In the genomic region with DNA sequence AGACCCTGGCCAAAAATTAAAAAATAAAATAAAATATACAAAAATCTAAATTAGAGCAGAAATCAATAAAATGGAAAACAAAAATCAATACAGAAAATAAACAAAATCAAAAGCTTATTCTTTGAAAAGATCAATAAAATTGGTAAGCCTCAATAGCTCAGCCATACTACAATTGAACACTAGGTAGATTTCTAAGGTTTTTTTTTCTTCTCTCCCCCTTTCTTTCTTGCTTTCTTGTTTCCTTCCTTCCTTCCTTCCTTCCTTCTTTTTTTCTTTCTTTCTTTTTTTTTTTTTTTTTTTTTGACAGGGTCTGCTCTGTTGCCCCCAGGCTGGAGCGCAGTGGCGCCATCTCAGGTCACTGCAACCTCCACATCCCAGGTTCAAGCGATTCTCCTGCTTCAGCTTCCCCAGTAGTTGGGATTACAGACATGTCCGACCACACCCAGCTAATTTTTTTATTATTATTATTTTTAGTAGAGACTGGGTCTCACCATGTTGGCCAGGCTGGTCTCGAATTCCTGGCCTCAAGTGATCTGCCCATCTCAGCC, we compare ENCODE assay signal across 1 cellular context.
TF ChIP-seq lines count a peak whose summit lies in the region.

No MANE protein-coding gene starts in this region.

TF ChIP-seq in SK-N-SH, 30 proteins besides CTCF, POLR2A, EP300 and RAD21:
- TF ChIP-seq, protein P1, sequence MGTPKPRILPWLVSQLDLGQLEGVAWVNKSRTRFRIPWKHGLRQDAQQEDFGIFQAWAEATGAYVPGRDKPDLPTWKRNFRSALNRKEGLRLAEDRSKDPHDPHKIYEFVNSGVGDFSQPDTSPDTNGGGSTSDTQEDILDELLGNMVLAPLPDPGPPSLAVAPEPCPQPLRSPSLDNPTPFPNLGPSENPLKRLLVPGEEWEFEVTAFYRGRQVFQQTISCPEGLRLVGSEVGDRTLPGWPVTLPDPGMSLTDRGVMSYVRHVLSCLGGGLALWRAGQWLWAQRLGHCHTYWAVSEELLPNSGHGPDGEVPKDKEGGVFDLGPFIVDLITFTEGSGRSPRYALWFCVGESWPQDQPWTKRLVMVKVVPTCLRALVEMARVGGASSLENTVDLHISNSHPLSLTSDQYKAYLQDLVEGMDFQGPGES (IDR thresholded peaks at IDR 0.05; ENCODE audit: low read depth, low read length) = no peak
- TF ChIP-seq, protein P2, sequence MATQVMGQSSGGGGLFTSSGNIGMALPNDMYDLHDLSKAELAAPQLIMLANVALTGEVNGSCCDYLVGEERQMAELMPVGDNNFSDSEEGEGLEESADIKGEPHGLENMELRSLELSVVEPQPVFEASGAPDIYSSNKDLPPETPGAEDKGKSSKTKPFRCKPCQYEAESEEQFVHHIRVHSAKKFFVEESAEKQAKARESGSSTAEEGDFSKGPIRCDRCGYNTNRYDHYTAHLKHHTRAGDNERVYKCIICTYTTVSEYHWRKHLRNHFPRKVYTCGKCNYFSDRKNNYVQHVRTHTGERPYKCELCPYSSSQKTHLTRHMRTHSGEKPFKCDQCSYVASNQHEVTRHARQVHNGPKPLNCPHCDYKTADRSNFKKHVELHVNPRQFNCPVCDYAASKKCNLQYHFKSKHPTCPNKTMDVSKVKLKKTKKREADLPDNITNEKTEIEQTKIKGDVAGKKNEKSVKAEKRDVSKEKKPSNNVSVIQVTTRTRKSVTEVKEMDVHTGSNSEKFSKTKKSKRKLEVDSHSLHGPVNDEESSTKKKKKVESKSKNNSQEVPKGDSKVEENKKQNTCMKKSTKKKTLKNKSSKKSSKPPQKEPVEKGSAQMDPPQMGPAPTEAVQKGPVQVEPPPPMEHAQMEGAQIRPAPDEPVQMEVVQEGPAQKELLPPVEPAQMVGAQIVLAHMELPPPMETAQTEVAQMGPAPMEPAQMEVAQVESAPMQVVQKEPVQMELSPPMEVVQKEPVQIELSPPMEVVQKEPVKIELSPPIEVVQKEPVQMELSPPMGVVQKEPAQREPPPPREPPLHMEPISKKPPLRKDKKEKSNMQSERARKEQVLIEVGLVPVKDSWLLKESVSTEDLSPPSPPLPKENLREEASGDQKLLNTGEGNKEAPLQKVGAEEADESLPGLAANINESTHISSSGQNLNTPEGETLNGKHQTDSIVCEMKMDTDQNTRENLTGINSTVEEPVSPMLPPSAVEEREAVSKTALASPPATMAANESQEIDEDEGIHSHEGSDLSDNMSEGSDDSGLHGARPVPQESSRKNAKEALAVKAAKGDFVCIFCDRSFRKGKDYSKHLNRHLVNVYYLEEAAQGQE (IDR thresholded peaks at IDR 0.05; ENCODE audit: low read depth, low read length) = no peak
- TF ChIP-seq FOSL2 (IDR thresholded peaks at IDR 0.05; ENCODE audit: borderline replicate concordance, low read depth) (no peak), FOXM1 (IDR thresholded peaks at IDR 0.05; ENCODE audit: low read depth) (no peak), TAF1 (IDR thresholded peaks at IDR 0.05; ENCODE audit: borderline replicate concordance, low read depth, low read length) (no peak), JUND (IDR thresholded peaks at IDR 0.05) (no peak), SIN3A (IDR thresholded peaks at IDR 0.05; ENCODE audit: borderline replicate concordance, low read depth, low read length) (no peak), NRF1 (IDR thresholded peaks at IDR 0.05; ENCODE audit: low read depth, low read length) (no peak), MAX (IDR thresholded peaks at IDR 0.05; ENCODE audit: low read depth) (no peak), NFIC (IDR thresholded peaks at IDR 0.05; ENCODE audit: borderline replicate concordance) (no peak), GATA2 (CRISPR knock-in tag; IDR thresholded peaks at IDR 0.05) (no peak), MXI1 (IDR thresholded peaks at IDR 0.05; ENCODE audit: low read depth, low read length) (no peak), EZH2phosphoT487 (IDR thresholded peaks at IDR 0.05; ENCODE audit: borderline replicate concordance, low read depth) (no peak), GABPA (IDR thresholded peaks at IDR 0.05; ENCODE audit: low read depth) (no peak), TEAD4 (IDR thresholded peaks at IDR 0.05; ENCODE audit: borderline replicate concordance, insufficient read depth) (no peak)
